ENCODE assay signal across 9 cellular contexts in the genomic region with DNA sequence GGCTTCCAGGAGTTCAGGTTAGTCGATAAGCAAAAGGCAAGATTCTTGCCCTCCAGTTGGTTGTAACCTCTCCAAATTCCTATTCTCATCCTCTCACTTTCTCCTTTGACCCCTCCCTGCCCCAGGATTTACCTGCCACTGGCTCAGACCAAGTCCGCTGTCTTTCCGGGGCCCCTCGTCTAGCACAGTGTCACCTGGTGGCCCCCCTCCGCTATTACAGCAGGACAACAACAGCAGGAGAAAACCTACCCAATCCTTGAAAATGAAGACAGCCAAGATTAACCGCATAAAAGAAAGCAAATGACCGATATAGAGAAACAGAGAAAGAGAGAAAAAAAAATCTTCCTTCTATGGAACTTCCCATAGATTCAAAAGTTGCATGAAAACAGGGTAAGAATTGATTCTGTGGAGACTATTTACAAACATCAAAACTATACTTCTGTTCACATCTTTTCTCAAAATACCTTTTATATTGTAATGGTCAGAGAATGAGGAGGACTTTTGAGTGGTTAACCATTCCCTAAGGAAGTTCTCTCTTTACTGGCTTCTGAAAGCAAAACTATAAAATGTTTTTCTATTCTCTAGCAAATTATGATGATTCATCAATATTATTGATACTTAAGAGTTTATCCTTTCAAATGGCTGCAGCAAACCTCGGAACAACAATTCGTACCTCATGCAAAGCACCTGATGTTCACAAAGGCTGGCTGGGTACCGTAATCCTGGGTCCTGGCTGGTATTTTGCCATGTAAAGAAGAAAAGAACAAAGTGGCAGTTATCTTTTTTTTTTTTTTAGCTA.
DNase-seq lines count a peak whose midpoint lies in the region; ATAC-seq and TF ChIP-seq lines count a peak whose summit lies in the region.
"Had no signal": no experiment of that assay in that cellular context is flagged by ENCODE, and none has a peak within 500 bp of the region (broad histone marks: within the 10 kb centered on the region; RNA-seq: fewer than 3 reads in every experiment).

No MANE protein-coding gene starts in this region.

- no peaks in the 10 kb centered on the region for H3K27me3 ChIP-seq in KMS-11 (ENCODE audit: insufficient read depth, low read depth)

- no peak overlapping the region for H3K27ac Mint-ChIP-seq in effector memory CD8-positive, alpha-beta T cell
- H3K27ac Mint-ChIP-seq: activated naive CD4-positive, alpha-beta T cell treated with anti-CD3 and anti-CD28 coated beads, Interleukin-2, amount 50 U/mL, for 24 hours had no signal

- H3K9me3 Mint-ChIP-seq in effector memory CD8-positive, alpha-beta T cell = peaks cover 0 to 1% of the 10 kb centered on the region in 2 donors

- H4K20me1 ChIP-seq in KMS-11 (ENCODE audit: insufficient read depth) = no peaks in the 10 kb centered on the region

- no peak overlapping the region for H3K4me3 Mint-ChIP-seq in effector memory CD8-positive, alpha-beta T cell
- H3K4me3 Mint-ChIP-seq: activated naive CD4-positive, alpha-beta T cell treated with anti-CD3 and anti-CD28 coated beads, Interleukin-2, amount 50 U/mL, for 24 hours had no signal

- no peak overlapping the region for H3K27ac ChIP-seq in KMS-11

- no peaks in the 10 kb centered on the region for H3K36me3 ChIP-seq in KMS-11 (ENCODE audit: insufficient read depth)

- no peak for ATAC-seq in effector memory CD8-positive, alpha-beta T cell (replicated peaks)
- ATAC-seq in HG02610 (IDR thresholded peaks at IDR 0.05; ENCODE audit: unreplicated experiment) (no peak), HG02571 (IDR thresholded peaks at IDR 0.05; ENCODE audit: unreplicated experiment) (no peak)

- H2AFZ ChIP-seq in KMS-11 (ENCODE audit: low read depth) = no peak overlapping the region

- no peaks in the 10 kb centered on the region for H3K79me2 ChIP-seq in KMS-11 (ENCODE audit: insufficient read depth, low read depth)

- no peak overlapping the region for H3K4me3 ChIP-seq in KMS-11 (IDR thresholded peaks at IDR 0.05; ENCODE audit: insufficient read depth, low read depth, low read length)

- no peak overlapping the region for H3K9ac ChIP-seq in KMS-11

- TF ChIP-seq CTCF in KMS-11 (conservative IDR thresholded peaks at IDR 0.05; ENCODE audit: low read depth, low read length) = peak; percentile 57

- H3K36me3 Mint-ChIP-seq in effector memory CD8-positive, alpha-beta T cell (ENCODE audit: insufficient read depth) = no peaks in the 10 kb centered on the region
- H3K36me3 Mint-ChIP-seq: activated naive CD4-positive, alpha-beta T cell treated with anti-CD3 and anti-CD28 coated beads, Interleukin-2, amount 50 U/mL, for 24 hours had no signal

- peaks cover 53 to 63% of the 10 kb centered on the region in 2 donors for H3K27me3 Mint-ChIP-seq in effector memory CD8-positive, alpha-beta T cell

- H3K4me1 ChIP-seq in KMS-11 (ENCODE audit: low read depth, poor library complexity, severe bottlenecking) = peaks cover 9% of the 10 kb centered on the region

- no peak overlapping the region for H3K4me2 ChIP-seq in KMS-11

- H3K4me1 Mint-ChIP-seq in effector memory CD8-positive, alpha-beta T cell (ENCODE audit: low read depth in 2 of 2) = peaks cover 0 to 2% of the 10 kb centered on the region in 2 donors
- H3K4me1 Mint-ChIP-seq: activated naive CD4-positive, alpha-beta T cell treated with anti-CD3 and anti-CD28 coated beads, Interleukin-2, amount 50 U/mL, for 24 hours had no signal

- peak; percentile 8 for DNase-seq in activated naive CD4-positive, alpha-beta T cell treated with Interleukin-2 at 50 U/mL for 16 hours
- no peak for DNase-seq in activated naive CD4-positive, alpha-beta T cell (lab: John Stamatoyannopoulos, UW)
- DNase-seq in effector memory CD8-positive, alpha-beta T cell = peak in 2 of 3 experiments; percentile 4
- DNase-seq in stimulated activated CD4-positive, alpha-beta T cell treated with anti-CD3 and anti-CD28 coated beads, Interleukin-12 subunit alpha, Interleukin-12 subunit beta, amount 100 ng/mL, for 48 hours (ENCODE audit: low read depth in 2 of 3, low spot score in 1 of 3) = peak in 2 of 3 donors; percentile 17 to 28
- no peak for DNase-seq in OCI-M2 (lab: John Stamatoyannopoulos, UW; ENCODE audit: unreplicated experiment)

Comparison
In these comparisons a context has a peak if more than half of its experiments do, and no peak if none do; other contexts are left out.
1. DNase-seq: peak in activated naive CD4-positive, alpha-beta T cell treated with Interleukin-2 at 50 U/mL for 16 hours (single experiment), effector memory CD8-positive, alpha-beta T cell (2 of 3) and stimulated activated CD4-positive, alpha-beta T cell treated with anti-CD3 and anti-CD28 coated beads, Interleukin-12 subunit alpha, Interleukin-12 subunit beta, amount 100 ng/mL, for 48 hours (2 of 3); none in activated naive CD4-positive, alpha-beta T cell (0 of 4) and OCI-M2 (single experiment).